ENCODE assay signal across 21 cellular contexts in genomic region chr20:35291654-35292503, GRCh38. TPM values are rescaled to one million over a fixed set of nuclear protein-coding genes. Genes with fewer than 3 reads are reported as not detected.
"Had no signal": no experiment of that assay in that cellular context is flagged by ENCODE, and none has a peak within 500 bp of the region (broad histone marks: within the 10 kb centered on the region; RNA-seq: fewer than 3 reads in every experiment).

Gene FAM83C (minus strand): TSS chr20:35292425. CDS start chr20:35292304, 121 bp downstream.

- H3K9me3 ChIP-seq: gastroesophageal sphincter, heart left ventricle, left lung, ovary, thyroid gland had no signal

- H3K4me1 ChIP-seq: gastroesophageal sphincter, left lung, thyroid gland had no signal

- ATAC-seq: gastroesophageal sphincter, heart left ventricle, left lung, sciatic nerve had no signal

- H3K4me3 Mint-ChIP-seq: activated naive CD8-positive, alpha-beta T cell; stimulated activated effector memory CD8-positive, alpha-beta T cell treated with anti-CD3 and anti-CD28 coated beads, Interleukin-12 subunit alpha, Interleukin-12 subunit beta, amount 100 ng/mL, for 72 hours had no signal

- H3K27ac Mint-ChIP-seq: activated naive CD8-positive, alpha-beta T cell; stimulated activated effector memory CD8-positive, alpha-beta T cell treated with anti-CD3 and anti-CD28 coated beads, Interleukin-12 subunit alpha, Interleukin-12 subunit beta, amount 100 ng/mL, for 72 hours had no signal

- DNase-seq: activated CD4-positive, alpha-beta T cell treated with anti-CD3 and anti-CD28 coated beads, Interleukin-2, amount 50 U/mL, for 48 hours; activated gamma-delta T cell treated with Interleukin-2 at 50 U/mL for 16 hours; amygdala; dorsolateral prefrontal cortex; ovary; stimulated activated CD4-positive, alpha-beta T cell treated with anti-CD3 and anti-CD28 coated beads, Interleukin-4, amount 100 ng/mL, for 24 hours; SW 1271; T-helper 2 cell; thyroid gland; WERI-Rb-1 had no signal

- H3K27me3 Mint-ChIP-seq: activated naive CD8-positive, alpha-beta T cell had no signal

- H3K27ac ChIP-seq: dorsolateral prefrontal cortex, gastroesophageal sphincter, heart left ventricle, left lung, ovary, thyroid gland, WERI-Rb-1 had no signal

- H3K4me1 Mint-ChIP-seq: brain; stimulated activated effector memory CD8-positive, alpha-beta T cell treated with anti-CD3 and anti-CD28 coated beads, Interleukin-12 subunit alpha, Interleukin-12 subunit beta, amount 100 ng/mL, for 72 hours had no signal

- H3K9me3 Mint-ChIP-seq: stimulated activated effector memory CD8-positive, alpha-beta T cell treated with anti-CD3 and anti-CD28 coated beads, Interleukin-12 subunit alpha, Interleukin-12 subunit beta, amount 100 ng/mL, for 72 hours had no signal

- H3K4me3 ChIP-seq: dorsolateral prefrontal cortex, gastroesophageal sphincter, heart left ventricle, left lung, ovary, thyroid gland had no signal

- H3K27me3 ChIP-seq: ovary, thyroid gland had no signal

- H3K36me3 ChIP-seq: gastroesophageal sphincter, heart left ventricle, left lung, ovary, thyroid gland, WERI-Rb-1 had no signal

- H3K36me3 Mint-ChIP-seq: activated naive CD8-positive, alpha-beta T cell; brain; stimulated activated effector memory CD8-positive, alpha-beta T cell treated with anti-CD3 and anti-CD28 coated beads, Interleukin-12 subunit alpha, Interleukin-12 subunit beta, amount 100 ng/mL, for 72 hours had no signal

RNA-seq across cellular contexts. Expression of gene FAM83C, which starts in this region (rescaled TPM):
- total RNA-seq: epithelial cell of proximal tubule, heart left ventricle, kidney epithelial cell, left lung, myocyte, ovary, sciatic nerve, thyroid gland had no signal
- polyA plus RNA-seq: heart left ventricle, neural cell, ovary had no signal
